In genomic region chr12:23600936-23601335, GRCh38 we compare ENCODE assay signal across 17 cellular contexts.
A peak's percentile ranks its signal among the peaks of the same experiment; 100 is the strongest.
DNase-seq lines count a peak whose midpoint lies in the region; ATAC-seq, FAIRE-seq and TF ChIP-seq lines count a peak whose summit lies in the region.
"Had no signal": no experiment of that assay in that cellular context is flagged by ENCODE, and none has a peak within 500 bp of the region (broad histone marks: within the 10 kb centered on the region; RNA-seq: fewer than 3 reads in every experiment).

No MANE protein-coding gene starts in this region.

- no peaks in the 10 kb centered on the region for H3K27me3 Mint-ChIP-seq in glutamatergic neuron (ENCODE audit: unreplicated experiment)
- H3K27me3 Mint-ChIP-seq: B cell, IgD-negative memory B cell had no signal

- CTCF ChIA-PET in HEK293 (lab: Yijun Ruan, JAX): interaction anchor here (0.6 kb wide), 1 partner anchor 74 kb away, joined by 3 read pairs; no protein-coding TSS in a partner anchor
- CTCF ChIA-PET in K562 (lab: Yijun Ruan, JAX; ENCODE audit: low intra/inter-chr PET ratio): no interaction called here

- BruUV-seq in K562 (replicated peaks; lab: Mats Ljungman, UMichigan): no TSS peak

- in situ Hi-C loops in K562 (cut with MboI): no loop called here

- WGBS in K562 (ENCODE audit: insufficient coverage, low coverage, missing lambda C conversion rate): 80% methylated on average over 3 of the region's 5 CpGs

- H4K20me1 ChIP-seq in K562 (replicated peaks; ENCODE audit: control insufficient read depth, insufficient read depth, low read length): no peaks in the 10 kb centered on the region
- H4K20me1 ChIP-seq: BLaER1 treated with 17β-estradiol and CSF1 and Interleukin-3, amounts not matched to agents 10 nM and 100 nM had no signal

- ATAC-seq in K562 (no peak), HG02973 (IDR thresholded peaks at IDR 0.05; ENCODE audit: unreplicated experiment) (no peak)
- ATAC-seq: CD8-positive, alpha-beta T cell; HepG2 had no signal

- no peaks in the 10 kb centered on the region for H3K9me1 ChIP-seq in K562 (ENCODE audit: control insufficient read depth, insufficient read depth, low read length)

- DNase-seq in K562 (ENCODE audit: extremely low read depth in 1 of 4, low spot score in 3 of 4) (no peak), glutamatergic neuron (no peak), GM12891 (ENCODE audit: insufficient read length, low spot score) (no peak), T-helper 1 cell (no peak)
- DNase-seq: Calu3; CD8-positive, alpha-beta T cell; DMS79 treated with DMSO at 0.1 percent for 48 hours; GF-D8; HFFc6 had no signal

- H3K36me3 ChIP-seq in HEK293 (ENCODE audit: control insufficient read depth in 2 of 2, insufficient read depth in 1 of 2, low read length in 2 of 2) (no peaks in the 10 kb centered on the region), K562 (ENCODE audit: control insufficient read depth, insufficient read depth, low read length) (peaks cover 18% of the 10 kb centered on the region; the same call in 1 of the 3 replicates)
- H3K36me3 ChIP-seq: BLaER1 treated with 17β-estradiol and CSF1 and Interleukin-3, amounts not matched to agents 10 nM and 100 nM; HAP-1 had no signal

- no peaks in the 10 kb centered on the region for H3K27me3 ChIP-seq in K562 (ENCODE audit: control insufficient read depth in 2 of 2, insufficient read depth in 2 of 2, low read length in 2 of 2)
- H3K27me3 ChIP-seq: BLaER1 treated with 17β-estradiol and CSF1 and Interleukin-3, amounts not matched to agents 10 nM and 100 nM had no signal

- no peak for TF ChIP-seq EP300 in K562 (IDR thresholded peaks at IDR 0.05; ENCODE audit: low read length)

- no peak for TF ChIP-seq POLR2A in K562 (conservative IDR thresholded peaks at IDR 0.05)
- no peak for TF ChIP-seq POLR2A in GM12891 (IDR thresholded peaks at IDR 0.05; ENCODE audit: low read depth, low read length)

- no peaks in the 10 kb centered on the region for H3K9me3 ChIP-seq in HEK293 (ENCODE audit: control insufficient read depth, insufficient read depth, low read depth, low read length)
- peaks cover 11% of the 10 kb centered on the region for H3K9me3 ChIP-seq in K562 (replicated peaks; ENCODE audit: control insufficient read depth, insufficient read depth, low read depth, low read length)

- POLR2A ChIA-PET in HEK293 (lab: Yijun Ruan, JAX) (no interaction called here), K562 (lab: Yijun Ruan, JAX) (no interaction called here)

- H3K27ac Mint-ChIP-seq in glutamatergic neuron (ENCODE audit: unreplicated experiment): peak overlapping the region; percentile 13
- H3K27ac Mint-ChIP-seq: B cell; CD8-positive, alpha-beta T cell; HFFc6; IgD-negative memory B cell had no signal

- H3K79me2 ChIP-seq in K562 (ENCODE audit: control insufficient read depth, insufficient read depth, low read length): no peaks in the 10 kb centered on the region

- H3K9ac ChIP-seq in K562 (ENCODE audit: insufficient read depth in 1 of 2, low read depth in 2 of 2, low read length in 2 of 2): no peak overlapping the region
- H3K9ac ChIP-seq: BLaER1 treated with 17β-estradiol and CSF1 and Interleukin-3, amounts not matched to agents 10 nM and 100 nM had no signal

- no peak for TF ChIP-seq RAD21 in K562 (CRISPR knock-in tag; conservative IDR thresholded peaks at IDR 0.05 in 1 of 2, IDR thresholded peaks at IDR 0.05 in 1 of 2)

- H3K4me1 Mint-ChIP-seq in glutamatergic neuron (ENCODE audit: low read depth, unreplicated experiment): no peaks in the 10 kb centered on the region
- H3K4me1 Mint-ChIP-seq: B cell, IgD-negative memory B cell had no signal

- H3K27ac ChIP-seq in HEK293 (ENCODE audit: extremely low read depth, low read depth, low read length) (no peak overlapping the region), K562 (ENCODE audit: extremely low read depth, low read depth, low read length) (no peak overlapping the region)
- H3K27ac ChIP-seq: BLaER1 treated with 17β-estradiol and CSF1 and Interleukin-3, amounts not matched to agents 10 nM and 100 nM had no signal

- no peak for TF ChIP-seq CTCF in HEK293 (tag by site-specific recombination; IDR thresholded peaks at IDR 0.05)
- no peak for TF ChIP-seq CTCF in K562 (IDR thresholded peaks at IDR 0.05 in 2 of 3, conservative IDR thresholded peaks at IDR 0.05 in 1 of 3; ENCODE audit: insufficient read depth in 2 of 3, low read depth in 1 of 3, low read length in 3 of 3)
- no peak for TF ChIP-seq CTCF in glutamatergic neuron (IDR thresholded peaks at IDR 0.05; ENCODE audit: partially characterized antibody, unreplicated experiment)

- intact Hi-C loops in K562 (cut with micrococcal nuclease): no loop called here

- H3K4me3 Mint-ChIP-seq in glutamatergic neuron (ENCODE audit: unreplicated experiment): no peak overlapping the region
- H3K4me3 Mint-ChIP-seq: B cell; CD8-positive, alpha-beta T cell; HFFc6; IgD-negative memory B cell had no signal

- H3K36me3 Mint-ChIP-seq in glutamatergic neuron (ENCODE audit: unreplicated experiment): peaks cover 17% of the 10 kb centered on the region
- H3K36me3 Mint-ChIP-seq: CD8-positive, alpha-beta T cell had no signal

- no peak overlapping the region for H3K4me3 ChIP-seq in HEK293 (ENCODE audit: low read depth, low read length)
- no peak overlapping the region for H3K4me3 ChIP-seq in K562
- H3K4me3 ChIP-seq: BLaER1 treated with 17β-estradiol and CSF1 and Interleukin-3, amounts not matched to agents 10 nM and 100 nM; HAP-1 had no signal

- no peak overlapping the region for H3K4me2 ChIP-seq in K562 (ENCODE audit: insufficient read depth, low read length)
- H3K4me2 ChIP-seq: BLaER1 treated with 17β-estradiol and CSF1 and Interleukin-3, amounts not matched to agents 10 nM and 100 nM had no signal

- no peak overlapping the region for H2AFZ ChIP-seq in K562 (ENCODE audit: low read depth, low read length)

- no peak for FAIRE-seq in K562 (lab: Jason Lieb, UNC)
- FAIRE-seq in GM12891 (lab: Jason Lieb, UNC): no peak
- FAIRE-seq: GM19239, HepG2 had no signal

- H3K9me3 Mint-ChIP-seq in glutamatergic neuron (ENCODE audit: unreplicated experiment): no peaks in the 10 kb centered on the region

- H3K4me1 ChIP-seq in HEK293 (ENCODE audit: control insufficient read depth, insufficient read depth, low read length): no peaks in the 10 kb centered on the region
- no peaks in the 10 kb centered on the region for H3K4me1 ChIP-seq in K562 (replicated peaks in 1 of 2; ENCODE audit: control insufficient read depth in 2 of 2, insufficient read depth in 2 of 2, low read length in 2 of 2)
- H3K4me1 ChIP-seq: BLaER1 treated with 17β-estradiol and CSF1 and Interleukin-3, amounts not matched to agents 10 nM and 100 nM; HAP-1 had no signal

TF ChIP-seq in HEK293, 187 proteins besides CTCF, POLR2A, EP300 and RAD21 (continues in another document):
- no peak for TF ChIP-seq ZNF274 (IDR thresholded peaks at IDR 0.05; ENCODE audit: low read length)
- 0 out of 2 replicates have a peak, but pooled peaks have one; percentile 38 for TF ChIP-seq ZNF274 (tag by site-specific recombination; IDR thresholded peaks at IDR 0.05; ENCODE audit: borderline replicate concordance)

TF ChIP-seq in K562, 482 proteins besides CTCF, POLR2A, EP300 and RAD21:
- TF ChIP-seq ZNF274 (IDR thresholded peaks at IDR 0.05; ENCODE audit: borderline replicate concordance, low read depth, low read length) (peak; percentile 95), HLTF (IDR thresholded peaks at IDR 0.05) (no peak)

TF ChIP-seq in GM12891, 5 proteins besides CTCF, POLR2A, EP300 and RAD21:
- TF ChIP-seq TAF1 (IDR thresholded peaks at IDR 0.05; ENCODE audit: low read depth, low read length) (no peak), PAX5 (IDR thresholded peaks at IDR 0.05; ENCODE audit: insufficient read depth, low read length, severe bottlenecking) (no peak), POU2F2 (IDR thresholded peaks at IDR 0.05; ENCODE audit: low read depth, low read length) (no peak), POLR2AphosphoS5 (IDR thresholded peaks at IDR 0.05; ENCODE audit: low read depth, low read length) (no peak), SPI1 (IDR thresholded peaks at IDR 0.05; ENCODE audit: low read depth, low read length) (no peak)

Comparison
In these comparisons a context has a peak if more than half of its experiments do, and no peak if none do; other contexts are left out.
1. Of the 44 proteins assayed by ChIP-seq in both K562 and HEK293: peak only in K562: none; only in HEK293: SETDB1; in both: none; in neither: 42; mixed calls (peak in some experiments, not most) for 1.